20 cellular contexts compared by ENCODE assay signal in genomic region chr7:101991860-101992259, GRCh38.
DNase-seq lines count a peak whose midpoint lies in the region; ATAC-seq, FAIRE-seq and TF ChIP-seq lines count a peak whose summit lies in the region.
"Had no signal": no experiment of that assay in that cellular context is flagged by ENCODE, and none has a peak within 500 bp of the region (broad histone marks: within the 10 kb centered on the region; RNA-seq: fewer than 3 reads in every experiment).

No MANE protein-coding gene starts in this region.

- peaks cover 30% of the 10 kb centered on the region for H3F3A ChIP-seq in MM.1S (ENCODE audit: insufficient read depth, low read length)
- no peaks in the 10 kb centered on the region for H3F3A ChIP-seq in PC-3 (ENCODE audit: low read length, unreplicated experiment)

- peaks cover 8% of the 10 kb centered on the region; the same call in 1 of the 2 replicates for H3K36me3 ChIP-seq in DND-41 (ENCODE audit: insufficient read depth, low read length)
- no peaks in the 10 kb centered on the region for H3K36me3 ChIP-seq in MM.1S (replicated peaks; ENCODE audit: insufficient read depth, low read length)
- peaks cover 2% of the 10 kb centered on the region for H3K36me3 ChIP-seq in astrocyte (ENCODE audit: insufficient read depth, low read length)
- no peaks in the 10 kb centered on the region for H3K36me3 ChIP-seq in PC-3 (ENCODE audit: low read depth, low read length)
- H3K36me3 ChIP-seq: Peyer's patch, SJSA1 had no signal

- no peak for ATAC-seq in DND-41 (ENCODE audit: insufficient read depth, low read depth)
- no peak for ATAC-seq in stimulated activated memory B cell treated with anti-CD40 and anti-IgM and Interleukin-4, amounts not matched to agents 10 μg/mL and 1 μg/mL and 100 μg/mL, for 72 hours
- ATAC-seq in PC-3, result no peak
- ATAC-seq: A549 had no signal

- H3K4me2 ChIP-seq in DND-41 (ENCODE audit: insufficient read depth, low read length) (no peak overlapping the region; the same call in 1 of the 2 replicates), MM.1S (ENCODE audit: low read depth, low read length) (no peak overlapping the region), astrocyte (ENCODE audit: low read length) (no peak overlapping the region), PC-3 (ENCODE audit: low read length) (no peak overlapping the region)
- H3K4me2 ChIP-seq: A549 had no signal

- H3K9me2 ChIP-seq in MM.1S (replicated peaks; ENCODE audit: insufficient read depth, low read length) (no peaks in the 10 kb centered on the region), PC-3 (replicated peaks; ENCODE audit: low read length) (no peaks in the 10 kb centered on the region)

- CTCF ChIA-PET in PC-3 (lab: Charles Lee), result no interaction called here

- peaks cover 79% of the 10 kb centered on the region for H3K79me2 ChIP-seq in DND-41 (ENCODE audit: insufficient read depth, low read length)
- H3K79me2 ChIP-seq in MM.1S (ENCODE audit: low read length), result peaks cover 40% of the 10 kb centered on the region
- H3K79me2 ChIP-seq in astrocyte (ENCODE audit: insufficient read depth, low read length), result peaks cover 4% of the 10 kb centered on the region
- H3K79me2 ChIP-seq in PC-3 (ENCODE audit: low read length), result no peaks in the 10 kb centered on the region

- H2AFZ ChIP-seq in DND-41 (ENCODE audit: low read depth, low read length) (no peak overlapping the region), MM.1S (ENCODE audit: low read length) (no peak overlapping the region), astrocyte (ENCODE audit: low read depth, low read length) (no peak overlapping the region), PC-3 (ENCODE audit: low read length) (no peak overlapping the region)

- H3K27ac ChIP-seq in DND-41 (ENCODE audit: low read length) (peak overlapping the region; percentile 96), MM.1S (ENCODE audit: low read length) (peak overlapping the region; percentile 92; the same call in 1 of the 2 replicates), astrocyte (ENCODE audit: low read depth, low read length) (no peak overlapping the region), PC-3 (ENCODE audit: low read length) (no peak overlapping the region)
- H3K27ac ChIP-seq: HL-60, SJSA1 had no signal

- no TSS peak for BruUV-seq in PC-3 (replicated peaks; lab: Mats Ljungman, UMichigan)

- FAIRE-seq in astrocyte (lab: Jason Lieb, UNC), result no peak
- FAIRE-seq: A549, D721Med had no signal

- H3K36me3 Mint-ChIP-seq in astrocyte (ENCODE audit: low read depth, unreplicated experiment), result peaks cover 15% of the 10 kb centered on the region
- H3K36me3 Mint-ChIP-seq in stimulated activated memory B cell treated with anti-CD40 and anti-IgM and Interleukin-4, amounts not matched to agents 10 μg/mL and 1 μg/mL and 100 μg/mL, for 72 hours, result peaks cover 18% of the 10 kb centered on the region

- POLR2A ChIA-PET in PC-3 (lab: Charles Lee; ENCODE audit: unreplicated experiment), result no interaction called here

- peaks cover 11% of the 10 kb centered on the region for H3K4me1 Mint-ChIP-seq in astrocyte (ENCODE audit: low read depth, unreplicated experiment)
- H3K4me1 Mint-ChIP-seq in stimulated activated memory B cell treated with anti-CD40 and anti-IgM and Interleukin-4, amounts not matched to agents 10 μg/mL and 1 μg/mL and 100 μg/mL, for 72 hours, result peaks cover 82% of the 10 kb centered on the region

- H3K9ac ChIP-seq in DND-41 (ENCODE audit: low read depth, low read length) (peak overlapping the region; percentile 51), MM.1S (ENCODE audit: low read length) (no peak overlapping the region), astrocyte (ENCODE audit: low read length) (no peak overlapping the region), PC-3 (ENCODE audit: low read length) (no peak overlapping the region)

- H3K4me3 Mint-ChIP-seq in astrocyte (ENCODE audit: unreplicated experiment), result no peak overlapping the region
- H3K4me3 Mint-ChIP-seq in stimulated activated memory B cell treated with anti-CD40 and anti-IgM and Interleukin-4, amounts not matched to agents 10 μg/mL and 1 μg/mL and 100 μg/mL, for 72 hours, result no peak overlapping the region
- H3K4me3 Mint-ChIP-seq: HFFc6 had no signal

- H3K9me3 ChIP-seq in DND-41 (ENCODE audit: insufficient read depth, low read length, severe bottlenecking), result no peaks in the 10 kb centered on the region
- no peaks in the 10 kb centered on the region for H3K9me3 ChIP-seq in MM.1S (replicated peaks; ENCODE audit: insufficient read depth, low read length)
- no peaks in the 10 kb centered on the region for H3K9me3 ChIP-seq in astrocyte (ENCODE audit: insufficient read depth, low read depth, low read length)
- H3K9me3 ChIP-seq in PC-3 (ENCODE audit: low read length), result no peaks in the 10 kb centered on the region
- H3K9me3 ChIP-seq: A549, Peyer's patch, SJSA1 had no signal

- TF ChIP-seq CTCF in DND-41 (IDR thresholded peaks at IDR 0.05; ENCODE audit: borderline replicate concordance, extremely low read depth, low read length, poor library complexity, severe bottlenecking) (no peak), MM.1S (IDR thresholded peaks at IDR 0.05; ENCODE audit: low read length) (no peak), astrocyte (IDR thresholded peaks at IDR 0.05; ENCODE audit: insufficient read depth, low read depth, low read length) (no peak), PC-3 (conservative IDR thresholded peaks at IDR 0.05; ENCODE audit: low read depth, low read length) (no peak)

- no peak overlapping the region for H3K4me3 ChIP-seq in DND-41 (ENCODE audit: low read depth in 1 of 2, low read length in 2 of 2)
- no peak overlapping the region for H3K4me3 ChIP-seq in MM.1S (ENCODE audit: low read length)
- H3K4me3 ChIP-seq in astrocyte (ENCODE audit: insufficient read depth, low read depth, low read length), result no peak overlapping the region
- H3K4me3 ChIP-seq in PC-3 (ENCODE audit: low read length), result no peak overlapping the region
- H3K4me3 ChIP-seq: A549, Peyer's patch, SJSA1 had no signal

- peaks cover 99% of the 10 kb centered on the region for H3K4me1 ChIP-seq in DND-41 (ENCODE audit: insufficient read depth, low read length)
- peaks cover 60% of the 10 kb centered on the region for H3K4me1 ChIP-seq in MM.1S (ENCODE audit: low read length)
- H3K4me1 ChIP-seq in astrocyte (ENCODE audit: insufficient read depth, low read length), result no peaks in the 10 kb centered on the region
- no peaks in the 10 kb centered on the region for H3K4me1 ChIP-seq in PC-3 (ENCODE audit: insufficient read depth, low read length)
- H3K4me1 ChIP-seq: SJSA1 had no signal

- H3K27ac Mint-ChIP-seq in astrocyte (ENCODE audit: unreplicated experiment), result peak overlapping the region; percentile 34
- H3K27ac Mint-ChIP-seq in stimulated activated memory B cell treated with anti-CD40 and anti-IgM and Interleukin-4, amounts not matched to agents 10 μg/mL and 1 μg/mL and 100 μg/mL, for 72 hours, result peak overlapping the region; percentile 62
- H3K27ac Mint-ChIP-seq: HFFc6 had no signal

- H4K20me1 ChIP-seq in DND-41 (ENCODE audit: insufficient read depth, low read length) (no peaks in the 10 kb centered on the region), MM.1S (ENCODE audit: insufficient read depth, low read length) (no peaks in the 10 kb centered on the region), astrocyte (ENCODE audit: insufficient read depth, low read length) (peaks cover 52% of the 10 kb centered on the region), PC-3 (ENCODE audit: low read length) (no peaks in the 10 kb centered on the region)

- intact Hi-C loops in PC-3 (cut with micrococcal nuclease), result no loop called here

- H3K27me3 ChIP-seq in DND-41 (ENCODE audit: insufficient read depth, low read length, poor library complexity) (no peaks in the 10 kb centered on the region), MM.1S (replicated peaks; ENCODE audit: insufficient read depth, low read length) (no peaks in the 10 kb centered on the region), astrocyte (ENCODE audit: insufficient read depth, low read length) (no peaks in the 10 kb centered on the region), PC-3 (ENCODE audit: low read length) (no peaks in the 10 kb centered on the region)
- H3K27me3 ChIP-seq: Peyer's patch, SJSA1 had no signal

- H3K9me3 Mint-ChIP-seq in astrocyte (ENCODE audit: unreplicated experiment), result no peaks in the 10 kb centered on the region
- H3K9me3 Mint-ChIP-seq in stimulated activated memory B cell treated with anti-CD40 and anti-IgM and Interleukin-4, amounts not matched to agents 10 μg/mL and 1 μg/mL and 100 μg/mL, for 72 hours, result no peaks in the 10 kb centered on the region
- H3K9me3 Mint-ChIP-seq: HFFc6 had no signal

- DNase-seq in DND-41 (no peak), MM.1S (no peak), astrocyte (ENCODE audit: low read depth) (no peak), occipital lobe (lab: John Stamatoyannopoulos, UW) (no peak), epidermal melanocyte (ENCODE audit: insufficient read length, low spot score) (no peak), PC-3 (no peak)
- DNase-seq: DMS79, HFFc6, NCI-H1417 treated with DMSO at 0.1 percent for 48 hours, NCI-H187 treated with DMSO at 0.1 percent for 48 hours, NCI-H2227 treated with DMSO at 0.1 percent for 48 hours, NCI-H510A treated with DMSO at 0.1 percent for 48 hours, NCI-H774, Peyer's patch, SW 1271 had no signal

- H3K27me3 Mint-ChIP-seq in astrocyte (ENCODE audit: low read depth, unreplicated experiment), result no peaks in the 10 kb centered on the region
- no peaks in the 10 kb centered on the region for H3K27me3 Mint-ChIP-seq in stimulated activated memory B cell treated with anti-CD40 and anti-IgM and Interleukin-4, amounts not matched to agents 10 μg/mL and 1 μg/mL and 100 μg/mL, for 72 hours

Comparison
In these comparisons a context has a peak if more than half of its experiments do, and no peak if none do; other contexts are left out.
1. H3K27ac ChIP-seq: peak in DND-41 (single experiment) and MM.1S (single experiment); none in astrocyte (single experiment) and PC-3 (single experiment).